In genomic region chr2:55142518-55142917, GRCh38 we compare ENCODE assay signal across 23 cellular contexts.
DNase-seq lines count a peak whose midpoint lies in the region; ATAC-seq, FAIRE-seq and TF ChIP-seq lines count a peak whose summit lies in the region.
"Had no signal": no experiment of that assay in that cellular context is flagged by ENCODE, and none has a peak within 500 bp of the region (broad histone marks: within the 10 kb centered on the region; RNA-seq: fewer than 3 reads in every experiment).

No MANE protein-coding gene starts in this region.

- H3K36me3 Mint-ChIP-seq in activated naive CD4-positive, alpha-beta T cell treated with anti-CD3 and anti-CD28 coated beads, Interleukin-2, amount 50 U/mL, for 24 hours: peaks cover 4% of the 10 kb centered on the region
- H3K36me3 Mint-ChIP-seq in activated naive CD4-positive, alpha-beta T cell treated with anti-CD3 and anti-CD28 coated beads, Interleukin-2, amount 50 U/mL, for 72 hours: no peaks in the 10 kb centered on the region
- H3K36me3 Mint-ChIP-seq in T-helper 17 cell (ENCODE audit: low read depth) (no peaks in the 10 kb centered on the region), chondrocyte (ENCODE audit: low read depth) (peaks cover 2% of the 10 kb centered on the region)
- H3K36me3 Mint-ChIP-seq: CD4-positive, alpha-beta memory T cell; IgD-negative memory B cell had no signal

- peak overlapping the region; percentile 36 for H3K27ac Mint-ChIP-seq in activated naive CD4-positive, alpha-beta T cell treated with anti-CD3 and anti-CD28 coated beads, Interleukin-2, amount 50 U/mL, for 24 hours
- H3K27ac Mint-ChIP-seq in activated naive CD4-positive, alpha-beta T cell treated with anti-CD3 and anti-CD28 coated beads, Interleukin-2, amount 50 U/mL, for 72 hours: no peak overlapping the region
- H3K27ac Mint-ChIP-seq in T-helper 17 cell: peak overlapping the region; percentile 9
- no peak overlapping the region for H3K27ac Mint-ChIP-seq in chondrocyte (ENCODE audit: unreplicated experiment)
- H3K27ac Mint-ChIP-seq: HFFc6, IgD-negative memory B cell had no signal

- no peak for TF ChIP-seq CTCF in dorsolateral prefrontal cortex (IDR thresholded peaks at IDR 0.05 in 54 of 56, conservative IDR thresholded peaks at IDR 0.05 in 2 of 56; ENCODE audit: low read depth in 1 of 56, partially characterized antibody in 56 of 56)
- TF ChIP-seq CTCF in kidney (IDR thresholded peaks at IDR 0.05; ENCODE audit: borderline replicate concordance, extremely low read depth, insufficient read depth): no peak
- no peak for TF ChIP-seq CTCF in chondrocyte (IDR thresholded peaks at IDR 0.05)

- intact Hi-C loops in dorsolateral prefrontal cortex (cut with DNase I): no loop called here
- intact Hi-C loops in kidney (cut with DNase I): no loop called here

- no peaks in the 10 kb centered on the region for H3K36me3 ChIP-seq in kidney (ENCODE audit: control insufficient read depth in 1 of 2, insufficient read depth in 2 of 2, low read length in 2 of 2)

- no peak overlapping the region for H3K9ac ChIP-seq in kidney (ENCODE audit: low read length in 2 of 2)

- no peaks in the 10 kb centered on the region for H3K9me3 Mint-ChIP-seq in activated naive CD4-positive, alpha-beta T cell treated with anti-CD3 and anti-CD28 coated beads, Interleukin-2, amount 50 U/mL, for 24 hours
- peaks cover 0 to 23% of the 10 kb centered on the region in 2 donors for H3K9me3 Mint-ChIP-seq in activated naive CD4-positive, alpha-beta T cell treated with anti-CD3 and anti-CD28 coated beads, Interleukin-2, amount 50 U/mL, for 72 hours
- no peaks in the 10 kb centered on the region for H3K9me3 Mint-ChIP-seq in chondrocyte (ENCODE audit: low read depth)
- H3K9me3 Mint-ChIP-seq: HFFc6, IgD-negative memory B cell had no signal

- FAIRE-seq in kidney (lab: Jason Lieb, UNC): no peak
- FAIRE-seq: GM12892, GM19239, HTR-8/SVneo had no signal

- peak overlapping the region in 52 of 59 donors; percentile 1 to 99 (median 97) for H3K27ac ChIP-seq in dorsolateral prefrontal cortex
- no peak overlapping the region for H3K27ac ChIP-seq in kidney (ENCODE audit: low read depth in 2 of 2, low read length in 2 of 2)

- H3K4me1 Mint-ChIP-seq in activated naive CD4-positive, alpha-beta T cell treated with anti-CD3 and anti-CD28 coated beads, Interleukin-2, amount 50 U/mL, for 24 hours: peaks cover 12% of the 10 kb centered on the region
- peaks cover 9% of the 10 kb centered on the region for H3K4me1 Mint-ChIP-seq in T-helper 17 cell
- H3K4me1 Mint-ChIP-seq in chondrocyte (ENCODE audit: low read depth): peaks cover 9% of the 10 kb centered on the region

- H3K4me3 ChIP-seq in dorsolateral prefrontal cortex (no peak overlapping the region), kidney (ENCODE audit: low read length in 2 of 2) (no peak overlapping the region)

- no peaks in the 10 kb centered on the region for H3K9me3 ChIP-seq in T-helper 17 cell (ENCODE audit: control insufficient read depth, low read length, poor library complexity, severe bottlenecking)
- no peaks in the 10 kb centered on the region for H3K9me3 ChIP-seq in kidney (ENCODE audit: control insufficient read depth in 1 of 2, low read length in 2 of 2)

- no peaks in the 10 kb centered on the region for H3K27me3 Mint-ChIP-seq in activated naive CD4-positive, alpha-beta T cell treated with anti-CD3 and anti-CD28 coated beads, Interleukin-2, amount 50 U/mL, for 24 hours
- H3K27me3 Mint-ChIP-seq in T-helper 17 cell (no peaks in the 10 kb centered on the region), chondrocyte (ENCODE audit: low read depth) (no peaks in the 10 kb centered on the region)
- H3K27me3 Mint-ChIP-seq: CD4-positive, alpha-beta memory T cell; IgD-negative memory B cell had no signal

- no peak overlapping the region for H3K4me3 Mint-ChIP-seq in activated naive CD4-positive, alpha-beta T cell treated with anti-CD3 and anti-CD28 coated beads, Interleukin-2, amount 50 U/mL, for 24 hours
- H3K4me3 Mint-ChIP-seq in T-helper 17 cell (no peak overlapping the region), chondrocyte (ENCODE audit: unreplicated experiment) (no peak overlapping the region)
- H3K4me3 Mint-ChIP-seq: HFFc6 had no signal

- DNase-seq in activated naive CD4-positive, alpha-beta T cell treated with anti-CD3 and anti-CD28 coated beads, Interleukin-2, amount 50 U/mL, for 72 hours (ENCODE audit: low spot score in 2 of 2): no peak
- DNase-seq in T-helper 17 cell (no peak), dorsolateral prefrontal cortex (no peak), kidney (no peak), chondrocyte (ENCODE audit: low spot score) (no peak)
- DNase-seq: 8988T, ACHN, DMS153, DMS79, GDM1, GOT3, H7, HFFc6, KG1 had no signal

- peaks cover under 1 to 7% of the 10 kb centered on the region in 2 donors for H3K4me1 ChIP-seq in kidney (ENCODE audit: control insufficient read depth in 1 of 2, insufficient read depth in 1 of 2, low read depth in 1 of 2, low read length in 2 of 2)

- ATAC-seq in activated naive CD4-positive, alpha-beta T cell treated with anti-CD3 and anti-CD28 coated beads, Interleukin-2, amount 50 U/mL, for 72 hours: no peak
- no peak for ATAC-seq in T-helper 17 cell
- ATAC-seq in GM18909 (IDR thresholded peaks at IDR 0.05; ENCODE audit: poor library complexity, unreplicated experiment): no peak
- ATAC-seq in GM19397 (IDR thresholded peaks at IDR 0.05; ENCODE audit: unreplicated experiment): no peak
- ATAC-seq: HCT116 had no signal

- no peaks in the 10 kb centered on the region for H3K27me3 ChIP-seq in dorsolateral prefrontal cortex

Comparison
In these comparisons a context has a peak if more than half of its experiments do, and no peak if none do; other contexts are left out.
1. H3K27ac Mint-ChIP-seq: peak in activated naive CD4-positive, alpha-beta T cell treated with anti-CD3 and anti-CD28 coated beads, Interleukin-2, amount 50 U/mL, for 24 hours (single experiment) and T-helper 17 cell (single experiment); none in activated naive CD4-positive, alpha-beta T cell treated with anti-CD3 and anti-CD28 coated beads, Interleukin-2, amount 50 U/mL, for 72 hours (0 of 2) and chondrocyte (single experiment).
2. H3K27ac ChIP-seq: peak in dorsolateral prefrontal cortex (52 of 59); none in kidney (0 of 2).